24 cellular contexts compared by ENCODE assay signal in genomic region chr10:129653861-129654260, GRCh38.
DNase-seq lines count a peak whose midpoint lies in the region; ATAC-seq and TF ChIP-seq lines count a peak whose summit lies in the region.
"Had no signal": no experiment of that assay in that cellular context is flagged by ENCODE, and none has a peak within 500 bp of the region (broad histone marks: within the 10 kb centered on the region; RNA-seq: fewer than 3 reads in every experiment).

No MANE protein-coding gene starts in this region.

- H3K27me3 ChIP-seq in BLaER1 (no peaks in the 10 kb centered on the region), H9 (ENCODE audit: insufficient read depth, low read length) (no peaks in the 10 kb centered on the region), PC-3 (ENCODE audit: low read length) (no peaks in the 10 kb centered on the region)
- H3K27me3 ChIP-seq: BE2C; BLaER1 treated with 17β-estradiol and CSF1 and Interleukin-3, amounts not matched to agents 10 nM and 100 nM had no signal

- no peaks in the 10 kb centered on the region for H3K9me2 ChIP-seq in PC-3 (replicated peaks; ENCODE audit: low read length)

- no peak overlapping the region; the same call in 1 of the 2 replicates for H3K14ac ChIP-seq in H9 (ENCODE audit: insufficient read depth, low read length)

- no peak overlapping the region for H3K23ac ChIP-seq in H9 (ENCODE audit: insufficient read length, low read depth, low read length)

- no peak overlapping the region for H3T11ph ChIP-seq in H9 (ENCODE audit: low read length)

- H2AK5ac ChIP-seq in H9 (ENCODE audit: insufficient read length, low read length): no peak overlapping the region

- H4K5ac ChIP-seq in H9 (ENCODE audit: insufficient read length, low read depth, low read length): no peak overlapping the region

- no CpG with 5 or more reads among the region's 11 CpGs for WGBS in H9 (ENCODE audit: extremely low coverage, insufficient read length, low lambda C conversion rate)

- CTCF ChIA-PET in PC-3 (lab: Charles Lee): no interaction called here

- H3K36me3 ChIP-seq in BLaER1: peaks cover 31% of the 10 kb centered on the region; the same call in 1 of the 2 replicates
- no peaks in the 10 kb centered on the region; the same call in 1 of the 2 replicates for H3K36me3 ChIP-seq in PC-3 (ENCODE audit: low read depth, low read length)
- H3K36me3 ChIP-seq: BE2C had no signal

- no peak overlapping the region for H4K91ac ChIP-seq in H9 (ENCODE audit: insufficient read length, low read depth, low read length)

- intact Hi-C loops in PC-3 (cut with micrococcal nuclease): no loop called here

- peaks cover 46% of the 10 kb centered on the region for H3K4me1 ChIP-seq in BLaER1
- no peaks in the 10 kb centered on the region for H3K4me1 ChIP-seq in H9 (ENCODE audit: insufficient read depth, low read length)
- H3K4me1 ChIP-seq in PC-3 (ENCODE audit: insufficient read depth, low read length): no peaks in the 10 kb centered on the region
- H3K4me1 ChIP-seq: BE2C had no signal

- peaks cover 14 to 15% of the 10 kb centered on the region in 2 experiments for H3K4me1 Mint-ChIP-seq in H9
- peaks cover 18% of the 10 kb centered on the region for H3K4me1 Mint-ChIP-seq in neural crest cell

- H3K27ac Mint-ChIP-seq in activated naive CD4-positive, alpha-beta T cell treated with anti-CD3 and anti-CD28 coated beads, Interleukin-2, amount 50 U/mL, for 72 hours: peak overlapping the region; percentile 7 to 93
- H3K27ac Mint-ChIP-seq in H9: peak overlapping the region in 2 of 3 experiments; percentile 33 to 42; a peak in 1 of 7 replicates
- peak overlapping the region; percentile 78 for H3K27ac Mint-ChIP-seq in neural crest cell (ENCODE audit: unreplicated experiment)
- H3K27ac Mint-ChIP-seq: CD4-positive, alpha-beta T cell; CD8-positive, alpha-beta T cell had no signal

- no peaks in the 10 kb centered on the region for H3K9me3 Mint-ChIP-seq in activated naive CD4-positive, alpha-beta T cell treated with anti-CD3 and anti-CD28 coated beads, Interleukin-2, amount 50 U/mL, for 72 hours
- no peaks in the 10 kb centered on the region for H3K9me3 Mint-ChIP-seq in H9
- H3K9me3 Mint-ChIP-seq in neural crest cell: no peaks in the 10 kb centered on the region
- H3K9me3 Mint-ChIP-seq: CD4-positive, alpha-beta T cell; CD8-positive, alpha-beta T cell had no signal

- H3K56ac ChIP-seq in H9 (ENCODE audit: insufficient read length, low read depth, low read length): no peak overlapping the region

- H3K9me3 ChIP-seq in BLaER1 (no peaks in the 10 kb centered on the region), H9 (ENCODE audit: control insufficient read depth, low read depth, low read length) (no peaks in the 10 kb centered on the region), PC-3 (ENCODE audit: low read length) (no peaks in the 10 kb centered on the region)
- H3K9me3 ChIP-seq: BE2C; BLaER1 treated with 17β-estradiol and CSF1 and Interleukin-3, amounts not matched to agents 10 nM and 100 nM had no signal

- H2BK12ac ChIP-seq in H9 (ENCODE audit: insufficient read length, low read depth, low read length): no peak overlapping the region

- DNase-seq in activated naive CD4-positive, alpha-beta T cell treated with anti-CD3 and anti-CD28 coated beads, Interleukin-2, amount 50 U/mL, for 72 hours (ENCODE audit: low spot score in 2 of 2): no peak
- DNase-seq in activated naive CD4-positive, alpha-beta T cell treated with Interleukin-2 at 50 U/mL for 16 hours: no peak
- DNase-seq in H9 (no peak), neural crest cell (ENCODE audit: low read depth, low spot score) (no peak), COLO829 (ENCODE audit: low spot score) (no peak), superior temporal gyrus (ENCODE audit: extremely low spot score) (no peak), PC-3 (no peak)
- DNase-seq: 8988T; ACHN; BE2C; CD4-positive, alpha-beta T cell; CD8-positive, alpha-beta T cell; COR-L47; DMS 273 treated with DMSO at 0.1 percent for 48 hours; DMS153; DMS53; DMS79; DND-41; EL; GDM1 had no signal

- ATAC-seq in activated naive CD4-positive, alpha-beta T cell treated with anti-CD3 and anti-CD28 coated beads, Interleukin-2, amount 50 U/mL, for 72 hours: no peak
- ATAC-seq in PC-3: no peak
- ATAC-seq: CD8-positive, alpha-beta T cell; GM12878 had no signal

- H2AFZ ChIP-seq in H9 (ENCODE audit: low read length) (no peak overlapping the region), PC-3 (ENCODE audit: low read length) (no peak overlapping the region)

- H3K4me2 ChIP-seq in BLaER1 (0 out of 2 replicates have a peak overlapping the region, but pooled peaks have one; percentile 51), H9 (ENCODE audit: insufficient read depth, insufficient read length, low read length) (no peak overlapping the region), PC-3 (ENCODE audit: low read length) (no peak overlapping the region)

- no peaks in the 10 kb centered on the region for H3F3A ChIP-seq in PC-3 (ENCODE audit: low read length, unreplicated experiment)

- H3K36me3 Mint-ChIP-seq in activated naive CD4-positive, alpha-beta T cell treated with anti-CD3 and anti-CD28 coated beads, Interleukin-2, amount 50 U/mL, for 72 hours: peaks cover 0 to 18% of the 10 kb centered on the region in 2 donors
- H3K36me3 Mint-ChIP-seq in H9 (ENCODE audit: insufficient read depth in 1 of 3, low read depth in 3 of 3) (no peaks in the 10 kb centered on the region; a peak in 1 of 7 replicates), neural crest cell (ENCODE audit: low read depth) (no peaks in the 10 kb centered on the region)

- H3K23me2 ChIP-seq in H9 (ENCODE audit: insufficient read length, low read depth, low read length, poor library complexity, severe bottlenecking): no peaks in the 10 kb centered on the region

- no peak overlapping the region for H2BK20ac ChIP-seq in H9 (ENCODE audit: low read depth, low read length, poor library complexity, severe bottlenecking)

- H3K4me3 Mint-ChIP-seq in H9 (no peak overlapping the region), neural crest cell (no peak overlapping the region)
- H3K4me3 Mint-ChIP-seq: CD4-positive, alpha-beta T cell; CD8-positive, alpha-beta T cell had no signal

- H3K9ac ChIP-seq in BLaER1 (no peak overlapping the region), H9 (ENCODE audit: extremely low read depth, insufficient read length, low read length) (no peak overlapping the region), PC-3 (ENCODE audit: low read length) (no peak overlapping the region)
- H3K9ac ChIP-seq: BLaER1 treated with 17β-estradiol and CSF1 and Interleukin-3, amounts not matched to agents 10 nM and 100 nM had no signal

- H2BK5ac ChIP-seq in H9 (ENCODE audit: insufficient read length, low read length): no peak overlapping the region

- H3K18ac ChIP-seq in H9 (ENCODE audit: insufficient read length, low read depth, low read length): no peak overlapping the region

- no peak overlapping the region for H2BK15ac ChIP-seq in H9 (ENCODE audit: low read depth, low read length)

- no peak overlapping the region for H2BK120ac ChIP-seq in H9 (ENCODE audit: low read depth, low read length, poor library complexity, severe bottlenecking)

- H3K4me3 ChIP-seq in BLaER1 (no peak overlapping the region), PC-3 (ENCODE audit: low read length) (no peak overlapping the region)
- H3K4me3 ChIP-seq: BLaER1 treated with 17β-estradiol and CSF1 and Interleukin-3, amounts not matched to agents 10 nM and 100 nM; GM12878 had no signal

- H3K27ac ChIP-seq in BLaER1 (no peak overlapping the region), H9 (ENCODE audit: insufficient read length, low read depth, low read length) (no peak overlapping the region), PC-3 (ENCODE audit: low read length) (no peak overlapping the region)
- H3K27ac ChIP-seq: BLaER1 treated with 17β-estradiol and CSF1 and Interleukin-3, amounts not matched to agents 10 nM and 100 nM; C4-2B had no signal

- H4K20me1 ChIP-seq in BLaER1 (peaks cover 67% of the 10 kb centered on the region), H9 (ENCODE audit: control insufficient read depth, insufficient read depth, insufficient read length) (no peaks in the 10 kb centered on the region), PC-3 (ENCODE audit: low read length) (no peaks in the 10 kb centered on the region)

- POLR2A ChIA-PET in PC-3 (lab: Charles Lee; ENCODE audit: unreplicated experiment): no interaction called here

- TF ChIP-seq CTCF in H9 (conservative IDR thresholded peaks at IDR 0.05) (no peak), neural crest cell (conservative IDR thresholded peaks at IDR 0.05) (no peak), PC-3 (conservative IDR thresholded peaks at IDR 0.05; ENCODE audit: low read depth, low read length) (no peak)

- no TSS peak for BruUV-seq in PC-3 (replicated peaks; lab: Mats Ljungman, UMichigan)

- no peak overlapping the region for H4K8ac ChIP-seq in H9 (replicated peaks; ENCODE audit: insufficient read length, low read depth, low read length)

- H3K4ac ChIP-seq in H9 (ENCODE audit: low read depth, low read length): no peak overlapping the region

- H3K27me3 Mint-ChIP-seq in H9 (ENCODE audit: low read depth): no peaks in the 10 kb centered on the region
- no peaks in the 10 kb centered on the region for H3K27me3 Mint-ChIP-seq in neural crest cell (ENCODE audit: low read depth)
- H3K27me3 Mint-ChIP-seq: CD4-positive, alpha-beta T cell had no signal

- no peaks in the 10 kb centered on the region for H3K79me1 ChIP-seq in H9 (ENCODE audit: insufficient read depth, low read depth, low read length, poor library complexity, severe bottlenecking)

- H3K79me2 ChIP-seq in H9 (ENCODE audit: insufficient read depth, low read length) (no peaks in the 10 kb centered on the region), PC-3 (ENCODE audit: low read length) (no peaks in the 10 kb centered on the region)
